ENCODE assay signal across 9 cellular contexts in genomic region chr17:32877164-32877764, GRCh38. TPM values are rescaled to one million over a fixed set of nuclear protein-coding genes. Genes with fewer than 3 reads are reported as not detected.
DNase-seq lines count a peak whose midpoint lies in the region; ATAC-seq, FAIRE-seq and TF ChIP-seq lines count a peak whose summit lies in the region.
"Had no signal": no experiment of that assay in that cellular context is flagged by ENCODE, and none has a peak within 500 bp of the region (broad histone marks: within the 10 kb centered on the region; RNA-seq: fewer than 3 reads in every experiment).

No MANE protein-coding gene starts in this region.

- peak; percentile 48 for DNase-seq in NCI-H2107 treated with DMSO at 0.1 percent for 48 hours (lab: John Stamatoyannopoulos, UW; ENCODE audit: unreplicated experiment)
- peak; percentile 87 to 90 for DNase-seq in breast epithelium (ENCODE audit: low spot score in 2 of 2)
- peak; percentile 88 to 93 (median 92) for DNase-seq in immature natural killer cell
- DNase-seq in small intestine: peak; percentile 92

- H3K9me3 Mint-ChIP-seq in immature natural killer cell: no peaks in the 10 kb centered on the region

- no peak for FAIRE-seq in small intestine (lab: Jason Lieb, UNC)
- FAIRE-seq: G401.6 had no signal

- H3K27ac Mint-ChIP-seq in immature natural killer cell: peak overlapping the region; percentile 85 to 94 (median 86)

- WGBS in small intestine, 3 donors: 1 to 9% (median 6%) methylated on average over 22 to 44 of the region's 44 CpGs

- peak; percentile 97 for TF ChIP-seq CTCF in 22Rv1 (IDR thresholded peaks at IDR 0.05)
- TF ChIP-seq CTCF in VCaP (conservative IDR thresholded peaks at IDR 0.05): peak; percentile 100
- TF ChIP-seq CTCF in breast epithelium (IDR thresholded peaks at IDR 0.05): peak in 2 of 3 donors; percentile 75 to 100

- peak overlapping the region; percentile 84 to 94 (median 88) for H3K4me3 Mint-ChIP-seq in immature natural killer cell

- H3K36me3 Mint-ChIP-seq in immature natural killer cell: peaks cover 0 to 5% (median 0%) of the 10 kb centered on the region in 3 donors

- no peaks in the 10 kb centered on the region for H3K36me3 ChIP-seq in breast epithelium
- H3K36me3 ChIP-seq in small intestine (ENCODE audit: control insufficient read depth in 2 of 2, insufficient read depth in 2 of 2, low read length in 2 of 2): no peaks in the 10 kb centered on the region

- no peaks in the 10 kb centered on the region for H3K4me1 ChIP-seq in breast epithelium
- H3K4me1 ChIP-seq in small intestine (ENCODE audit: control insufficient read depth in 2 of 2, insufficient read depth in 1 of 2, low read depth in 1 of 2, low read length in 1 of 2): peaks cover 3 to 4% of the 10 kb centered on the region in 2 donors

- H3K9me3 ChIP-seq in breast epithelium: no peaks in the 10 kb centered on the region
- H3K9me3 ChIP-seq in small intestine (ENCODE audit: control insufficient read depth, low read depth): no peaks in the 10 kb centered on the region

- peaks cover 4 to 16% (median 13%) of the 10 kb centered on the region in 3 donors for H3K27me3 Mint-ChIP-seq in immature natural killer cell (ENCODE audit: low read depth in 3 of 3)

- intact Hi-C loops in breast epithelium (cut with DNase I; ENCODE audit: low total_unique reads): no loop called here

- ATAC-seq in GM18517 (IDR thresholded peaks at IDR 0.05; ENCODE audit: unreplicated experiment): peak; percentile 64
- ATAC-seq in HG03045 (IDR thresholded peaks at IDR 0.05; ENCODE audit: unreplicated experiment): peak; percentile 82

- no peaks in the 10 kb centered on the region for H3K27me3 ChIP-seq in breast epithelium
- H3K27me3 ChIP-seq in small intestine (ENCODE audit: control insufficient read depth in 2 of 2, insufficient read depth in 2 of 2, low read length in 2 of 2): no peaks in the 10 kb centered on the region

- peaks cover 21 to 30% of the 10 kb centered on the region in 2 donors for H3K4me1 Mint-ChIP-seq in immature natural killer cell

- TF ChIP-seq POLR2A in breast epithelium (IDR thresholded peaks at IDR 0.05): no peak

- H3K27ac ChIP-seq in 22Rv1: peak overlapping the region; percentile 86
- H3K27ac ChIP-seq in VCaP: peak overlapping the region; percentile 96
- peak overlapping the region; percentile 92 to 100 for H3K27ac ChIP-seq in breast epithelium
- H3K27ac ChIP-seq in small intestine (ENCODE audit: low read depth in 1 of 2, low read length in 1 of 2): peak overlapping the region; percentile 99 to 100

- H3K4me3 ChIP-seq in breast epithelium (peak overlapping the region; percentile 76 to 100 (median 77)), small intestine (ENCODE audit: low read depth in 1 of 2, low read length in 2 of 2) (peak overlapping the region in 1 of 2 donors; percentile 92)

RNA-seq across cellular contexts. Expression of gene MYO1D, which starts 0.3 kb away (rescaled TPM):
- 100 to 1,000 TPM in 1 of 3 donors, 10 to 100 TPM in 2; 54.4 to 114 (median 76.7) TPM for total RNA-seq in breast epithelium
- polyA plus RNA-seq in immature natural killer cell: 1 to 10 TPM in 2 of 3 donors, not detected in 1; 2.0 to 7.9 TPM
- polyA plus RNA-seq in small intestine: 10 to 100 TPM; 62.9 to 75.6 (median 71.6) TPM

RNA-seq across cellular contexts. Expression of gene TMEM98, which starts 50.7 kb away (rescaled TPM):
- 100 to 1,000 TPM in 2 of 3 donors, 10 to 100 TPM in 1; 59.7 to 138 (median 129) TPM for total RNA-seq in breast epithelium
- polyA plus RNA-seq in immature natural killer cell (not detected), small intestine (10 to 100 TPM; 52.8 to 88.7 (median 68.4) TPM)

Comparison
In these comparisons a context has a peak if more than half of its experiments do, and no peak if none do; other contexts are left out.
1. RNA of gene MYO1D, which starts 0.3 kb away (polyA plus RNA-seq): 62.9 to 75.6 TPM in small intestine; 2.0 to 7.9 TPM in immature natural killer cell; every median in the first group is over 4 times any median in the second.
2. RNA of gene TMEM98, which starts 50.7 kb away (polyA plus RNA-seq): 52.8 to 88.7 TPM in small intestine; not detected in immature natural killer cell; every median in the first group is over 10 times any median in the second.
3. Peak in every context shown above with its lines, with median percentiles within 50 percentile points of each other: H3K27ac ChIP-seq, CTCF ChIP-seq and DNase-seq.